10 cellular contexts compared by ENCODE assay signal in genomic region chr22:22380098-22381030, GRCh38.
DNase-seq lines count a peak whose midpoint lies in the region; ATAC-seq and TF ChIP-seq lines count a peak whose summit lies in the region.
"Had no signal": no experiment of that assay in that cellular context is flagged by ENCODE, and none has a peak within 500 bp of the region (broad histone marks: within the 10 kb centered on the region; RNA-seq: fewer than 3 reads in every experiment).

No MANE protein-coding gene starts in this region.

- CTCF ChIA-PET in Calu3 (lab: Charles Lee) = interaction anchor here (1.5 kb wide), 1 partner anchor 42 kb away, joined by 3 read pairs; no protein-coding TSS in a partner anchor

- intact Hi-C loops in Calu3 (cut with micrococcal nuclease; ENCODE audit: unreplicated experiment) = no loop called here

- peaks cover 93% of the 10 kb centered on the region for H3K27me3 ChIP-seq in H7 (ENCODE audit: control insufficient read depth, insufficient read depth, low read length)
- H3K27me3 ChIP-seq: cardiac muscle cell had no signal

- DNase-seq in Calu3 (peak; percentile 19), H7 (peak; percentile 81), SK-MEL-5 (ENCODE audit: low read depth, low spot score) (peak; percentile 32), memory B cell (ENCODE audit: low spot score in 2 of 2) (peak; percentile 50 to 65), KG1 (lab: John Stamatoyannopoulos, UW) (no peak), T1000 (lab: John Stamatoyannopoulos, UW) (no peak)
- DNase-seq: heart right ventricle had no signal

- ATAC-seq in memory B cell (ENCODE audit: low read depth) = peak; percentile 85
- no peak for ATAC-seq in GM18502 (IDR thresholded peaks at IDR 0.05; ENCODE audit: poor library complexity, unreplicated experiment)
- ATAC-seq in HG03460 (IDR thresholded peaks at IDR 0.05; ENCODE audit: unreplicated experiment) = no peak

- H3K9me3 Mint-ChIP-seq in Calu3 (ENCODE audit: low read depth, unreplicated experiment) (no peaks in the 10 kb centered on the region), memory B cell (no peaks in the 10 kb centered on the region)

- H3K27ac Mint-ChIP-seq in Calu3 (ENCODE audit: unreplicated experiment) (no peak overlapping the region), memory B cell (peak overlapping the region; percentile 88)

- H3K27me3 Mint-ChIP-seq in Calu3 (ENCODE audit: unreplicated experiment) (peaks cover 100% of the 10 kb centered on the region), memory B cell (no peaks in the 10 kb centered on the region)

- H3K36me3 Mint-ChIP-seq in Calu3 (ENCODE audit: insufficient read depth, unreplicated experiment) (no peaks in the 10 kb centered on the region), memory B cell (peaks cover under 1% of the 10 kb centered on the region)

- no TSS peak for BruUV-seq in Calu3 (replicated peaks; lab: Mats Ljungman, UMichigan)

- no peaks in the 10 kb centered on the region for H3K36me3 ChIP-seq in H7 (replicated peaks; ENCODE audit: control insufficient read depth, insufficient read depth, low read length)
- H3K36me3 ChIP-seq: cardiac muscle cell, heart right ventricle had no signal

- H3K4me1 Mint-ChIP-seq in Calu3 (ENCODE audit: low read depth, unreplicated experiment) = no peaks in the 10 kb centered on the region
- peaks cover 68% of the 10 kb centered on the region for H3K4me1 Mint-ChIP-seq in memory B cell

- H3K4me3 ChIP-seq in H7 (ENCODE audit: insufficient read depth, low read depth, low read length) = no peak overlapping the region
- H3K4me3 ChIP-seq: cardiac muscle cell, heart right ventricle had no signal

- in situ Hi-C loops in SK-MEL-5 (cut with HindIII; ENCODE audit: low pct_unique_long_range_greater_than_20kb, low sequenced_read_pairs) = no loop called here

- H3K4me3 Mint-ChIP-seq in Calu3 (ENCODE audit: low read depth, unreplicated experiment) (no peak overlapping the region), memory B cell (peak overlapping the region; percentile 79)

- TF ChIP-seq CTCF in Calu3 (IDR thresholded peaks at IDR 0.05; ENCODE audit: unreplicated experiment) = peak; percentile 14

Comparison
In these comparisons a context has a peak if more than half of its experiments do, and no peak if none do; other contexts are left out.
1. DNase-seq: peak in Calu3 (single experiment), H7 (single experiment), SK-MEL-5 (single experiment) and memory B cell (2 of 2); none in KG1 (single experiment) and T1000 (single experiment).